20 cellular contexts compared by ENCODE assay signal in genomic region chr14:98904677-98905076, GRCh38.
DNase-seq lines count a peak whose midpoint lies in the region; FAIRE-seq and TF ChIP-seq lines count a peak whose summit lies in the region.
"Had no signal": no experiment of that assay in that cellular context is flagged by ENCODE, and none has a peak within 500 bp of the region (broad histone marks: within the 10 kb centered on the region; RNA-seq: fewer than 3 reads in every experiment).

No MANE protein-coding gene starts in this region.

- no peak for TF ChIP-seq POLR2A in breast epithelium (IDR thresholded peaks at IDR 0.05)
- no peak for TF ChIP-seq POLR2A in ovary (IDR thresholded peaks at IDR 0.05)

- H3K36me3 ChIP-seq in breast epithelium (no peaks in the 10 kb centered on the region), bronchial epithelial cell (ENCODE audit: control insufficient read depth, insufficient read depth, low read length) (no peaks in the 10 kb centered on the region), ovary (no peaks in the 10 kb centered on the region)
- H3K36me3 ChIP-seq in CD4-positive, alpha-beta memory T cell (ENCODE audit: insufficient read depth, low read length), result no peaks in the 10 kb centered on the region
- H3K36me3 ChIP-seq: BLaER1 had no signal

- FAIRE-seq in bronchial epithelial cell (lab: Jason Lieb, UNC), result no peak
- FAIRE-seq: D721Med, GM12892, GM18507, HTR-8/SVneo had no signal

- no peaks in the 10 kb centered on the region for H3K27me3 Mint-ChIP-seq in MCF 10A (ENCODE audit: insufficient read depth, unreplicated experiment)
- peaks cover 0 to 2% of the 10 kb centered on the region in 2 donors for H3K27me3 Mint-ChIP-seq in CD4-positive, alpha-beta memory T cell

- no peak overlapping the region for H3K4me3 Mint-ChIP-seq in MCF 10A (ENCODE audit: unreplicated experiment)
- no peak overlapping the region for H3K4me3 Mint-ChIP-seq in CD4-positive, alpha-beta memory T cell
- H3K4me3 Mint-ChIP-seq: CD14-positive monocyte, HFFc6 had no signal

- TF ChIP-seq CTCF in MCF 10A (IDR thresholded peaks at IDR 0.05; ENCODE audit: unreplicated experiment) (no peak), breast epithelium (IDR thresholded peaks at IDR 0.05) (no peak), bronchial epithelial cell (IDR thresholded peaks at IDR 0.05; ENCODE audit: insufficient read depth, low read length, severe bottlenecking) (no peak), ovary (IDR thresholded peaks at IDR 0.05) (no peak)

- H3K9me3 ChIP-seq in breast epithelium (no peaks in the 10 kb centered on the region), ovary (no peaks in the 10 kb centered on the region)
- no peaks in the 10 kb centered on the region for H3K9me3 ChIP-seq in CD4-positive, alpha-beta memory T cell (ENCODE audit: control insufficient read depth in 1 of 2, low read length in 2 of 2)
- H3K9me3 ChIP-seq: BLaER1, Caco-2 had no signal

- POLR2A ChIA-PET in MCF 10A (lab: Yijun Ruan, JAX), result interaction anchor here (0.7 to 4.4 kb wide), 8 partner anchors 10 to 407 kb away, joined by 3 to 36 read pairs (median 6); no protein-coding TSS in a partner anchor
- POLR2A ChIA-PET in CD4-positive, alpha-beta memory T cell (lab: Charles Lee; ENCODE audit: partially characterized antibody), result interaction anchor here (1.0 kb wide), 1 partner anchor 28 kb away, joined by 3 read pairs; no protein-coding TSS in a partner anchor

- H3K4me3 ChIP-seq in breast epithelium (no peak overlapping the region), bronchial epithelial cell (ENCODE audit: low read depth, low read length) (no peak overlapping the region), ovary (no peak overlapping the region)
- H3K4me3 ChIP-seq in CD4-positive, alpha-beta memory T cell (ENCODE audit: low read length in 2 of 2), result no peak overlapping the region
- H3K4me3 ChIP-seq: BLaER1 had no signal

- intact Hi-C loops in MCF 10A (cut with micrococcal nuclease), result loop anchor here (5.0 to 10.0 kb wide), 2 partner anchors 288 to 360 kb away; no protein-coding TSS in a partner anchor
- intact Hi-C loops in breast epithelium (cut with DNase I; ENCODE audit: low total_unique reads), result no loop called here
- intact Hi-C loops in CD4-positive, alpha-beta memory T cell (cut with micrococcal nuclease), result no loop called here
- intact Hi-C loops in ovary (cut with DNase I), result no loop called here

- H3K36me3 Mint-ChIP-seq in MCF 10A (ENCODE audit: insufficient read depth, unreplicated experiment), result peaks cover 6% of the 10 kb centered on the region
- no peaks in the 10 kb centered on the region for H3K36me3 Mint-ChIP-seq in CD4-positive, alpha-beta memory T cell
- H3K36me3 Mint-ChIP-seq: CD14-positive monocyte had no signal

- H3K27ac Mint-ChIP-seq in MCF 10A (ENCODE audit: low read depth, unreplicated experiment), result no peak overlapping the region
- H3K27ac Mint-ChIP-seq in CD4-positive, alpha-beta memory T cell, result no peak overlapping the region
- H3K27ac Mint-ChIP-seq: CD14-positive monocyte, HFFc6 had no signal

- no TSS peak for BruUV-seq in MCF 10A (replicated peaks; lab: Mats Ljungman, UMichigan)

- no peaks in the 10 kb centered on the region for H3K9me3 Mint-ChIP-seq in MCF 10A (ENCODE audit: unreplicated experiment)
- no peaks in the 10 kb centered on the region for H3K9me3 Mint-ChIP-seq in CD4-positive, alpha-beta memory T cell

- H3K4me1 ChIP-seq in breast epithelium, result no peaks in the 10 kb centered on the region
- no peaks in the 10 kb centered on the region for H3K4me1 ChIP-seq in CD4-positive, alpha-beta memory T cell (ENCODE audit: insufficient read depth, low read length)
- peaks cover 1% of the 10 kb centered on the region for H3K4me1 ChIP-seq in ovary (ENCODE audit: insufficient read depth)
- H3K4me1 ChIP-seq: Caco-2 had no signal

- no peak overlapping the region for H3K27ac ChIP-seq in breast epithelium
- no peak overlapping the region for H3K27ac ChIP-seq in CD4-positive, alpha-beta memory T cell (ENCODE audit: low read depth, low read length)
- no peak overlapping the region for H3K27ac ChIP-seq in ovary
- H3K27ac ChIP-seq: 22Rv1, BLaER1 had no signal

- peaks cover 56% of the 10 kb centered on the region for H3K4me1 Mint-ChIP-seq in MCF 10A (ENCODE audit: insufficient read depth, unreplicated experiment)
- H3K4me1 Mint-ChIP-seq in CD4-positive, alpha-beta memory T cell, result peaks cover 0 to 9% (median 0%) of the 10 kb centered on the region in 4 donors
- H3K4me1 Mint-ChIP-seq: CD14-positive monocyte had no signal

- peak; percentile 79 for DNase-seq in MCF 10A (ENCODE audit: unreplicated experiment)
- no peak for DNase-seq in breast epithelium (ENCODE audit: low spot score in 2 of 2)
- DNase-seq in bronchial epithelial cell (ENCODE audit: low read depth), result peak; percentile 67
- peak; percentile 14 for DNase-seq in kidney tubule cell (ENCODE audit: low spot score)
- DNase-seq in CD4-positive, alpha-beta memory T cell, result no peak
- no peak for DNase-seq in NCI-H1417 treated with DMSO at 0.1 percent for 48 hours (lab: John Stamatoyannopoulos, UW)
- no peak for DNase-seq in ovary
- DNase-seq: Caco-2, GDM1, GOT3, H7, HFFc6, IMR-90 had no signal

- no peak for TF ChIP-seq EP300 in ovary (IDR thresholded peaks at IDR 0.05)

- H3K27me3 ChIP-seq in breast epithelium, result peaks cover 0 to 5% of the 10 kb centered on the region in 2 donors
- no peaks in the 10 kb centered on the region for H3K27me3 ChIP-seq in bronchial epithelial cell (ENCODE audit: control insufficient read depth, insufficient read depth, low read length)
- no peaks in the 10 kb centered on the region for H3K27me3 ChIP-seq in CD4-positive, alpha-beta memory T cell (ENCODE audit: insufficient read depth, low read length)
- H3K27me3 ChIP-seq in ovary, result no peaks in the 10 kb centered on the region
- H3K27me3 ChIP-seq: BLaER1 had no signal

- 88 to 93% (median 91%) methylated on average over 3 of the region's 3 CpGs for WGBS in ovary, 3 donors

- CTCF ChIA-PET in MCF 10A (lab: Yijun Ruan, JAX), result interaction anchor here (1.2 kb wide), 1 partner anchor 928 kb away, joined by 3 read pairs; no protein-coding TSS in a partner anchor
- CTCF ChIA-PET in CD4-positive, alpha-beta memory T cell (lab: Charles Lee; ENCODE audit: partially characterized antibody), result no interaction called here

Comparison
In these comparisons a context has a peak if more than half of its experiments do, and no peak if none do; other contexts are left out.
1. DNase-seq: peak in MCF 10A (single experiment), bronchial epithelial cell (single experiment) and kidney tubule cell (single experiment); none in breast epithelium (0 of 2), CD4-positive, alpha-beta memory T cell (0 of 5), NCI-H1417 treated with DMSO at 0.1 percent for 48 hours (single experiment) and ovary (0 of 5).